8 cellular contexts compared by ENCODE assay signal in genomic region chr3:71930056-71930991, GRCh38.
A peak's percentile ranks its signal among the peaks of the same experiment; 100 is the strongest.
DNase-seq lines count a peak whose midpoint lies in the region; ATAC-seq, FAIRE-seq and TF ChIP-seq lines count a peak whose summit lies in the region.

No MANE protein-coding gene starts in this region.

- H3K27ac Mint-ChIP-seq in activated naive CD8-positive, alpha-beta T cell treated with anti-CD3 and anti-CD28 coated beads for 36 hours = no peak overlapping the region

- H3K27ac ChIP-seq in keratinocyte (ENCODE audit: control insufficient read depth, insufficient read depth, low read length) = no peak overlapping the region

- dilution Hi-C loops in keratinocyte (cut with MboI; ENCODE audit: extremely low pct_ligation_motif_present, low sequenced_read_pairs) = no loop called here

- 68 to 77% methylated on average over 10 of the region's 10 CpGs for WGBS in lower leg skin, 2 donors

- H3K27me3 ChIP-seq in keratinocyte (ENCODE audit: control insufficient read depth, extremely low read depth, insufficient read depth, low read length) = peaks cover 5% of the 10 kb centered on the region

- peak; percentile 7 for DNase-seq in GM04504 (ENCODE audit: low read depth)
- DNase-seq in activated CD4-positive, alpha-beta T cell treated with anti-CD3 and anti-CD28 coated beads, Interleukin-2, amount 50 U/mL, for 48 hours = peak; percentile 6 to 15
- DNase-seq in keratinocyte (ENCODE audit: low read depth, low spot score) = peak; percentile 19
- no peak for DNase-seq in lower leg skin (ENCODE audit: low spot score in 2 of 2)
- DNase-seq in left colon = no peak
- DNase-seq in NCI-H2107 treated with DMSO at 0.1 percent for 48 hours (lab: John Stamatoyannopoulos, UW; ENCODE audit: unreplicated experiment) = no peak
- no peak for DNase-seq in activated naive CD8-positive, alpha-beta T cell treated with anti-CD3 and anti-CD28 coated beads for 36 hours

- no peaks in the 10 kb centered on the region for H4K20me1 ChIP-seq in keratinocyte (ENCODE audit: control insufficient read depth, extremely low read depth, insufficient read depth, low read length)

- H3K4me1 Mint-ChIP-seq in activated naive CD8-positive, alpha-beta T cell treated with anti-CD3 and anti-CD28 coated beads for 36 hours = peaks cover 7% of the 10 kb centered on the region

- no peak for TF ChIP-seq POLR2A in lower leg skin (IDR thresholded peaks at IDR 0.05)

- no peak overlapping the region for H3K9ac ChIP-seq in keratinocyte (ENCODE audit: control insufficient read depth, extremely low read depth, insufficient read depth, low read length)

- H3K27me3 Mint-ChIP-seq in activated naive CD8-positive, alpha-beta T cell treated with anti-CD3 and anti-CD28 coated beads for 36 hours = no peaks in the 10 kb centered on the region

- no peaks in the 10 kb centered on the region for H3K79me2 ChIP-seq in keratinocyte (ENCODE audit: control insufficient read depth, insufficient read depth, low read length)

- TF ChIP-seq CTCF in keratinocyte (optimal IDR thresholded peaks at IDR 0.05 in 1 of 3, IDR thresholded peaks at IDR 0.05 in 1 of 3, conservative IDR thresholded peaks at IDR 0.05 in 1 of 3; ENCODE audit: extremely low read depth in 1 of 3, insufficient read depth in 2 of 3, low read length in 3 of 3) (peak; percentile 43 to 51 (median 47)), lower leg skin (IDR thresholded peaks at IDR 0.05) (no peak)

- H3K4me3 ChIP-seq in keratinocyte (ENCODE audit: control insufficient read depth in 2 of 3, extremely low read depth in 1 of 3, insufficient read depth in 2 of 3, low read depth in 1 of 3, low read length in 3 of 3) = no peak overlapping the region
- no peak overlapping the region for H3K4me3 ChIP-seq in lower leg skin (ENCODE audit: low read depth, poor library complexity, severe bottlenecking)

- H3K4me1 ChIP-seq in keratinocyte (ENCODE audit: control insufficient read depth, extremely low read depth, insufficient read depth, low read length) = no peaks in the 10 kb centered on the region

- H2AFZ ChIP-seq in keratinocyte (ENCODE audit: control insufficient read depth, low read length) = no peak overlapping the region

- intact Hi-C loops in lower leg skin (cut with DNase I; ENCODE audit: low total_unique reads) = no loop called here
- intact Hi-C loops in left colon (cut with DNase I, micrococcal nuclease) = no loop called here

- H3K9me1 ChIP-seq in keratinocyte (ENCODE audit: control insufficient read depth, extremely low read depth, insufficient read depth, low read length) = peaks cover 2% of the 10 kb centered on the region

- FAIRE-seq in keratinocyte (lab: Jason Lieb, UNC) = no peak

- no peaks in the 10 kb centered on the region for H3K9me3 ChIP-seq in keratinocyte (ENCODE audit: control insufficient read depth, low read depth, low read length)

- no peaks in the 10 kb centered on the region for H3K36me3 Mint-ChIP-seq in activated naive CD8-positive, alpha-beta T cell treated with anti-CD3 and anti-CD28 coated beads for 36 hours

- H3K4me2 ChIP-seq in keratinocyte (ENCODE audit: control insufficient read depth, extremely low read depth, insufficient read depth, low read depth, low read length) = no peak overlapping the region

- no peaks in the 10 kb centered on the region for H3K9me3 Mint-ChIP-seq in activated naive CD8-positive, alpha-beta T cell treated with anti-CD3 and anti-CD28 coated beads for 36 hours

- H3K4me3 Mint-ChIP-seq in activated naive CD8-positive, alpha-beta T cell treated with anti-CD3 and anti-CD28 coated beads for 36 hours = no peak overlapping the region

- ATAC-seq in HG02642 (IDR thresholded peaks at IDR 0.05; ENCODE audit: poor library complexity, unreplicated experiment) (peak; percentile 63), left colon (no peak)

- H3K36me3 ChIP-seq in keratinocyte (ENCODE audit: control insufficient read depth in 2 of 2, extremely low read depth in 1 of 2, insufficient read depth in 2 of 2, low read length in 2 of 2) = no peaks in the 10 kb centered on the region

Comparison
In these comparisons a context has a peak if more than half of its experiments do, and no peak if none do; other contexts are left out.
1. DNase-seq: peak in GM04504 (single experiment), activated CD4-positive, alpha-beta T cell treated with anti-CD3 and anti-CD28 coated beads, Interleukin-2, amount 50 U/mL, for 48 hours (2 of 2) and keratinocyte (single experiment); none in lower leg skin (0 of 2), left colon (0 of 2), NCI-H2107 treated with DMSO at 0.1 percent for 48 hours (single experiment) and activated naive CD8-positive, alpha-beta T cell treated with anti-CD3 and anti-CD28 coated beads for 36 hours (single experiment).
2. CTCF ChIP-seq: peak in keratinocyte (3 of 3); none in lower leg skin (0 of 3).